In genomic region chr4:2006367-2006766, GRCh38 we compare ENCODE assay signal across 18 cellular contexts. TPM values are rescaled to one million over a fixed set of nuclear protein-coding genes. Genes with fewer than 3 reads are reported as not detected.
A peak's percentile ranks its signal among the peaks of the same experiment; 100 is the strongest.
DNase-seq lines count a peak whose midpoint lies in the region; ATAC-seq and TF ChIP-seq lines count a peak whose summit lies in the region.
"Had no signal": no experiment of that assay in that cellular context is flagged by ENCODE, and none has a peak within 500 bp of the region (broad histone marks: within the 10 kb centered on the region; RNA-seq: fewer than 3 reads in every experiment).

No MANE protein-coding gene starts in this region.

- H3K4me1 Mint-ChIP-seq in activated naive CD8-positive, alpha-beta T cell treated with anti-CD3 and anti-CD28 coated beads, Interleukin-2, amount 10 ng/mL, durations not matched to agents 7 days and 5 days = peaks cover 31% of the 10 kb centered on the region
- H3K4me1 Mint-ChIP-seq in activated naive CD8-positive, alpha-beta T cell treated with anti-CD3 and anti-CD28 coated beads, Interleukin-2, amount 50 U/mL, for 24 hours = peaks cover 45% of the 10 kb centered on the region
- H3K4me1 Mint-ChIP-seq in IgD-negative memory B cell = peaks cover 23 to 44% (median 36%) of the 10 kb centered on the region in 3 donors
- H3K4me1 Mint-ChIP-seq in effector memory CD8-positive, alpha-beta T cell (ENCODE audit: low read depth in 2 of 2) = peaks cover 34 to 52% of the 10 kb centered on the region in 2 donors
- peaks cover 48% of the 10 kb centered on the region for H3K4me1 Mint-ChIP-seq in stimulated activated effector memory CD8-positive, alpha-beta T cell treated with anti-CD3 and anti-CD28 coated beads, Interleukin-12 subunit alpha, Interleukin-12 subunit beta, amount 100 ng/mL, for 72 hours

- H3K4me3 Mint-ChIP-seq in activated naive CD8-positive, alpha-beta T cell treated with anti-CD3 and anti-CD28 coated beads, Interleukin-2, amount 10 ng/mL, durations not matched to agents 7 days and 5 days = peak overlapping the region; percentile 16
- H3K4me3 Mint-ChIP-seq in activated naive CD8-positive, alpha-beta T cell treated with anti-CD3 and anti-CD28 coated beads, Interleukin-2, amount 50 U/mL, for 24 hours = no peak overlapping the region
- peak overlapping the region in 2 of 4 donors; percentile 15 to 96 for H3K4me3 Mint-ChIP-seq in IgD-negative memory B cell
- H3K4me3 Mint-ChIP-seq in effector memory CD8-positive, alpha-beta T cell = peak overlapping the region; percentile 93 to 96
- H3K4me3 Mint-ChIP-seq in stimulated activated effector memory CD8-positive, alpha-beta T cell treated with anti-CD3 and anti-CD28 coated beads, Interleukin-12 subunit alpha, Interleukin-12 subunit beta, amount 100 ng/mL, for 72 hours = peak overlapping the region; percentile 84

- DNase-seq in activated naive CD8-positive, alpha-beta T cell treated with anti-CD3 and anti-CD28 coated beads, Interleukin-2, amount 10 ng/mL, durations not matched to agents 7 days and 5 days = no peak
- DNase-seq in activated naive CD8-positive, alpha-beta T cell treated with anti-CD3 and anti-CD28 coated beads, Interleukin-2, amount 50 U/mL, for 24 hours = no peak
- no peak for DNase-seq in effector memory CD8-positive, alpha-beta T cell
- no peak for DNase-seq in stimulated activated effector memory CD8-positive, alpha-beta T cell treated with anti-CD3 and anti-CD28 coated beads, Interleukin-12 subunit alpha, Interleukin-12 subunit beta, amount 100 ng/mL, for 72 hours (ENCODE audit: low spot score in 2 of 2)
- no peak for DNase-seq in testis
- DNase-seq in head of caudate nucleus = no peak
- no peak for DNase-seq in ACHN
- DNase-seq: activated CD4-positive, alpha-beta T cell treated with anti-CD3 and anti-CD28 coated beads for 4 hours; effector CD4-positive, alpha-beta T cell; GDM1; heart left ventricle; HFFc6; NCI-H1417; NCI-H748 treated with DMSO at 0.1 percent for 48 hours; PC-3; SJCRH30 had no signal

- in situ Hi-C loops in ACHN (cut with HindIII; ENCODE audit: low pct_ligation_motif_present, low pct_unique_long_range_greater_than_20kb, low sequenced_read_pairs) = no loop called here

- TF ChIP-seq CTCF in testis (IDR thresholded peaks at IDR 0.05) = no peak

- H3K27me3 ChIP-seq in testis = no peaks in the 10 kb centered on the region
- H3K27me3 ChIP-seq: heart left ventricle, SJCRH30 had no signal

- peak overlapping the region; percentile 9 for H3K27ac Mint-ChIP-seq in activated naive CD8-positive, alpha-beta T cell treated with anti-CD3 and anti-CD28 coated beads, Interleukin-2, amount 10 ng/mL, durations not matched to agents 7 days and 5 days
- no peak overlapping the region for H3K27ac Mint-ChIP-seq in activated naive CD8-positive, alpha-beta T cell treated with anti-CD3 and anti-CD28 coated beads, Interleukin-2, amount 50 U/mL, for 24 hours
- peak overlapping the region in 2 of 3 donors; percentile 67 to 94 for H3K27ac Mint-ChIP-seq in IgD-negative memory B cell
- H3K27ac Mint-ChIP-seq in effector memory CD8-positive, alpha-beta T cell = no peak overlapping the region
- no peak overlapping the region for H3K27ac Mint-ChIP-seq in stimulated activated effector memory CD8-positive, alpha-beta T cell treated with anti-CD3 and anti-CD28 coated beads, Interleukin-12 subunit alpha, Interleukin-12 subunit beta, amount 100 ng/mL, for 72 hours
- H3K27ac Mint-ChIP-seq: HFFc6 had no signal

- peaks cover 30% of the 10 kb centered on the region for H3K36me3 Mint-ChIP-seq in activated naive CD8-positive, alpha-beta T cell treated with anti-CD3 and anti-CD28 coated beads, Interleukin-2, amount 10 ng/mL, durations not matched to agents 7 days and 5 days
- H3K36me3 Mint-ChIP-seq in activated naive CD8-positive, alpha-beta T cell treated with anti-CD3 and anti-CD28 coated beads, Interleukin-2, amount 50 U/mL, for 24 hours (ENCODE audit: low read depth) = peaks cover 39% of the 10 kb centered on the region
- H3K36me3 Mint-ChIP-seq in IgD-negative memory B cell = peaks cover 5% of the 10 kb centered on the region
- peaks cover 38% of the 10 kb centered on the region for H3K36me3 Mint-ChIP-seq in effector memory CD8-positive, alpha-beta T cell (ENCODE audit: insufficient read depth)
- H3K36me3 Mint-ChIP-seq in stimulated activated effector memory CD8-positive, alpha-beta T cell treated with anti-CD3 and anti-CD28 coated beads, Interleukin-12 subunit alpha, Interleukin-12 subunit beta, amount 100 ng/mL, for 72 hours = peaks cover 66% of the 10 kb centered on the region

- H3K9me3 ChIP-seq in testis = no peaks in the 10 kb centered on the region
- H3K9me3 ChIP-seq: heart left ventricle, SJCRH30 had no signal

- H3K27me3 Mint-ChIP-seq in activated naive CD8-positive, alpha-beta T cell treated with anti-CD3 and anti-CD28 coated beads, Interleukin-2, amount 10 ng/mL, durations not matched to agents 7 days and 5 days = peaks cover 4% of the 10 kb centered on the region
- no peaks in the 10 kb centered on the region for H3K27me3 Mint-ChIP-seq in activated naive CD8-positive, alpha-beta T cell treated with anti-CD3 and anti-CD28 coated beads, Interleukin-2, amount 50 U/mL, for 24 hours
- no peaks in the 10 kb centered on the region for H3K27me3 Mint-ChIP-seq in IgD-negative memory B cell
- no peaks in the 10 kb centered on the region for H3K27me3 Mint-ChIP-seq in effector memory CD8-positive, alpha-beta T cell

- intact Hi-C loops in testis (cut with DNase I; ENCODE audit: low total_unique reads) = no loop called here
- intact Hi-C loops in head of caudate nucleus (cut with DNase I) = no loop called here

- H3K27ac ChIP-seq in testis = no peak overlapping the region
- H3K27ac ChIP-seq: heart left ventricle, SJCRH30 had no signal

- no peak for ATAC-seq in activated naive CD8-positive, alpha-beta T cell treated with anti-CD3 and anti-CD28 coated beads, Interleukin-2, amount 10 ng/mL, durations not matched to agents 7 days and 5 days (ENCODE audit: low read depth)
- no peak for ATAC-seq in activated naive CD8-positive, alpha-beta T cell treated with anti-CD3 and anti-CD28 coated beads, Interleukin-2, amount 50 U/mL, for 24 hours
- no peak for ATAC-seq in effector memory CD8-positive, alpha-beta T cell (replicated peaks)
- no peak for ATAC-seq in stimulated activated effector memory CD8-positive, alpha-beta T cell treated with anti-CD3 and anti-CD28 coated beads, Interleukin-12 subunit alpha, Interleukin-12 subunit beta, amount 100 ng/mL, for 72 hours
- ATAC-seq: heart left ventricle, PC-3 had no signal

- no peaks in the 10 kb centered on the region for H3K36me3 ChIP-seq in testis (ENCODE audit: low read depth, missing control alignments)

- peaks cover 1% of the 10 kb centered on the region for H3K9me3 Mint-ChIP-seq in activated naive CD8-positive, alpha-beta T cell treated with anti-CD3 and anti-CD28 coated beads, Interleukin-2, amount 10 ng/mL, durations not matched to agents 7 days and 5 days
- H3K9me3 Mint-ChIP-seq in activated naive CD8-positive, alpha-beta T cell treated with anti-CD3 and anti-CD28 coated beads, Interleukin-2, amount 50 U/mL, for 24 hours = no peaks in the 10 kb centered on the region
- no peaks in the 10 kb centered on the region for H3K9me3 Mint-ChIP-seq in IgD-negative memory B cell
- H3K9me3 Mint-ChIP-seq in effector memory CD8-positive, alpha-beta T cell = no peaks in the 10 kb centered on the region
- H3K9me3 Mint-ChIP-seq in stimulated activated effector memory CD8-positive, alpha-beta T cell treated with anti-CD3 and anti-CD28 coated beads, Interleukin-12 subunit alpha, Interleukin-12 subunit beta, amount 100 ng/mL, for 72 hours = no peaks in the 10 kb centered on the region
- H3K9me3 Mint-ChIP-seq: HFFc6 had no signal

- H3K4me1 ChIP-seq in testis = peaks cover 16% of the 10 kb centered on the region
- H3K4me1 ChIP-seq: SJCRH30 had no signal

- POLR2A ChIA-PET in activated naive CD8-positive, alpha-beta T cell treated with anti-CD3 and anti-CD28 coated beads, Interleukin-2, amount 10 ng/mL, durations not matched to agents 7 days and 5 days (lab: Charles Lee) = no interaction called here

- TF ChIP-seq POLR2A in testis (IDR thresholded peaks at IDR 0.05) = no peak

- WGBS in testis, 2 donors = 67 to 80% methylated on average over 7 of the region's 7 CpGs

- no peak overlapping the region for H3K4me3 ChIP-seq in testis
- H3K4me3 ChIP-seq: SJCRH30 had no signal

RNA-seq across cellular contexts. Expression of gene NELFA, which starts 2.4 kb away (rescaled TPM):
- 10 to 100 TPM; 41.9 to 43.9 TPM for total RNA-seq in activated naive CD8-positive, alpha-beta T cell treated with anti-CD3 and anti-CD28 coated beads, Interleukin-2, amount 10 ng/mL, durations not matched to agents 7 days and 5 days
- polyA plus RNA-seq in IgD-negative memory B cell (44.7 TPM), testis (ENCODE audit: insufficient read depth, low read depth, low replicate concordance) (61.0 TPM)
- total RNA-seq in testis = 10 to 100 TPM; 72.5 to 77.9 TPM

RNA-seq across cellular contexts. Expression of gene NAT8L, which starts 52.8 kb away (rescaled TPM):
- total RNA-seq in activated naive CD8-positive, alpha-beta T cell treated with anti-CD3 and anti-CD28 coated beads, Interleukin-2, amount 10 ng/mL, durations not matched to agents 7 days and 5 days = under 1 TPM in 1 of 2 experiments, not detected in 1; 0.14 TPM
- not detected for polyA plus RNA-seq in IgD-negative memory B cell
- total RNA-seq in testis = 10 to 100 TPM; 56.6 to 82.9 TPM
- polyA plus RNA-seq in testis (ENCODE audit: insufficient read depth, low read depth, low replicate concordance) = 36.6 TPM
- total RNA-seq: HT-29 had no signal

Comparison
In these comparisons a context has a peak if more than half of its experiments do, and no peak if none do; other contexts are left out.
1. H3K27ac Mint-ChIP-seq: peak in activated naive CD8-positive, alpha-beta T cell treated with anti-CD3 and anti-CD28 coated beads, Interleukin-2, amount 10 ng/mL, durations not matched to agents 7 days and 5 days (single experiment) and IgD-negative memory B cell (2 of 3); none in activated naive CD8-positive, alpha-beta T cell treated with anti-CD3 and anti-CD28 coated beads, Interleukin-2, amount 50 U/mL, for 24 hours (single experiment), effector memory CD8-positive, alpha-beta T cell (0 of 2) and stimulated activated effector memory CD8-positive, alpha-beta T cell treated with anti-CD3 and anti-CD28 coated beads, Interleukin-12 subunit alpha, Interleukin-12 subunit beta, amount 100 ng/mL, for 72 hours (single experiment).
2. RNA of gene NAT8L, which starts 52.8 kb away (total RNA-seq): 56.6 to 82.9 TPM in testis; 0.14 TPM in activated naive CD8-positive, alpha-beta T cell treated with anti-CD3 and anti-CD28 coated beads, Interleukin-2, amount 10 ng/mL, durations not matched to agents 7 days and 5 days; every median in the first group is over 10 times any median in the second.